8 cellular contexts compared by ENCODE assay signal in genomic region chr10:113854019-113854756, GRCh38. TPM values are rescaled to one million over a fixed set of nuclear protein-coding genes. Genes with fewer than 3 reads are reported as not detected.
A peak's percentile ranks its signal among the peaks of the same experiment; 100 is the strongest.
DNase-seq lines count a peak whose midpoint lies in the region; TF ChIP-seq lines count a peak whose summit lies in the region.

Gene DCLRE1A, minus strand, starts transcription at chr10:113854082. Its CDS starts 900 bp downstream, at chr10:113853182.
Gene NHLRC2, plus strand, starts transcription at chr10:113854661. Its CDS starts 212 bp downstream, at chr10:113854873.

- H3K4me3 ChIP-seq in adipocyte (ENCODE audit: low read length), result peak within 1 kb of the TSS; percentile 98

- H3K9ac ChIP-seq in adipocyte (ENCODE audit: low read length), result peak within 1 kb of the TSS; percentile 98

- POLR2A ChIA-PET in HEK293T (lab: Yijun Ruan, JAX), result no interaction called here

- H3K27ac Mint-ChIP-seq in type B pancreatic cell, result peak within 1 kb of the TSS; percentile 98

- no peaks in the 10 kb centered on the region for H3K9me3 Mint-ChIP-seq in type B pancreatic cell

- H3K36me3 Mint-ChIP-seq in type B pancreatic cell, result peaks cover 5% of the 10 kb centered on the region

- H3K9me3 ChIP-seq in adipocyte (ENCODE audit: control insufficient read depth, low read length), result no peaks in the 10 kb centered on the region

- CTCF ChIA-PET in HEK293T (lab: Yijun Ruan, JAX), result no interaction called here

- no peaks in the 10 kb centered on the region for H3K27me3 ChIP-seq in adipocyte (replicated peaks; ENCODE audit: control insufficient read depth, insufficient read depth, low read length)

- H3K4me3 Mint-ChIP-seq in type B pancreatic cell, result peak within 1 kb of the TSS; percentile 98

- no peak for TF ChIP-seq CTCF in type B pancreatic cell (conservative IDR thresholded peaks at IDR 0.05)

- H3K27me3 Mint-ChIP-seq in type B pancreatic cell, result no peaks in the 10 kb centered on the region

- in situ Hi-C loops in G401 (cut with HindIII; ENCODE audit: low sequenced_read_pairs), result no loop called here

- H3K4me1 ChIP-seq in adipocyte (ENCODE audit: control insufficient read depth, insufficient read depth, low read length), result peaks cover 32% of the 10 kb centered on the region

- H3K36me3 ChIP-seq in adipocyte (ENCODE audit: control insufficient read depth, insufficient read depth, low read length, severe bottlenecking), result no peaks in the 10 kb centered on the region

- intact Hi-C loops in cardiac septum (cut with DNase I), result loop anchor here (2.0 kb wide), 1 partner anchor 191 kb away; no protein-coding TSS in a partner anchor

- peaks cover 41% of the 10 kb centered on the region for H3K4me1 Mint-ChIP-seq in type B pancreatic cell (ENCODE audit: unreplicated experiment)

- DNase-seq in G401 (ENCODE audit: low spot score) (peak; percentile 85), HEK293T (ENCODE audit: extremely low spot score) (peak; percentile 73), NCI-H1048 (lab: John Stamatoyannopoulos, UW) (peak; percentile 33), T follicular helper cell (ENCODE audit: low read depth) (peak; percentile 41), adipocyte (ENCODE audit: low read depth) (peak; percentile 90), cardiac septum (ENCODE audit: low spot score) (peak; percentile 90), pons (ENCODE audit: low spot score) (peak; percentile 82), type B pancreatic cell (ENCODE audit: extremely low spot score, unreplicated experiment) (no peak)

TF ChIP-seq in HEK293T, 16 proteins besides CTCF, POLR2A, EP300 and RAD21:
- TF ChIP-seq NFRKB (IDR thresholded peaks at IDR 0.05), result peak; percentile 87
- peak; percentile 93 for TF ChIP-seq L3MBTL2 (conservative IDR thresholded peaks at IDR 0.05)
- TF ChIP-seq CTBP1 (IDR thresholded peaks at IDR 0.05; ENCODE audit: borderline replicate concordance), result no peak; the same call in 1 of the 2 replicates

RNA-seq across cellular contexts. Expression of gene DCLRE1A, which starts in this region (rescaled TPM):
- total RNA-seq in G401 (2014; rRNA removed; shearing (Covaris generic)), result 8.2 and 8.4 TPM in 2 replicates
- total RNA-seq in cardiac septum, result 5.4 TPM
- 7.3 and 9.2 TPM in 2 replicates for total RNA-seq in type B pancreatic cell (ENCODE audit: low replicate concordance)

RNA-seq across cellular contexts. Expression of gene NHLRC2, which starts in this region (rescaled TPM):
- 12.3 and 21.0 TPM in 2 replicates for total RNA-seq in G401 (2014; rRNA removed; shearing (Covaris generic))
- 58.4 TPM for total RNA-seq in cardiac septum
- 25.4 and 42.2 TPM in 2 replicates for total RNA-seq in type B pancreatic cell (ENCODE audit: low replicate concordance)
